Comparison of ENCODE assay signal across 1 cellular context in genomic region chr4:1637580-1638271, GRCh38.
TF ChIP-seq lines count a peak whose summit lies in the region.

No MANE protein-coding gene starts in this region.

TF ChIP-seq in HEK293, 187 proteins besides CTCF, POLR2A, EP300 and RAD21 (continued from another document):
- TF ChIP-seq, protein P1, sequence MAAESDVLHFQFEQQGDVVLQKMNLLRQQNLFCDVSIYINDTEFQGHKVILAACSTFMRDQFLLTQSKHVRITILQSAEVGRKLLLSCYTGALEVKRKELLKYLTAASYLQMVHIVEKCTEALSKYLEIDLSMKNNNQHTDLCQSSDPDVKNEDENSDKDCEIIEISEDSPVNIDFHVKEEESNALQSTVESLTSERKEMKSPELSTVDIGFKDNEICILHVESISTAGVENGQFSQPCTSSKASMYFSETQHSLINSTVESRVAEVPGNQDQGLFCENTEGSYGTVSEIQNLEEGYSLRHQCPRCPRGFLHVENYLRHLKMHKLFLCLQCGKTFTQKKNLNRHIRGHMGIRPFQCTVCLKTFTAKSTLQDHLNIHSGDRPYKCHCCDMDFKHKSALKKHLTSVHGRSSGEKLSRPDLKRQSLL (tag by site-specific recombination; IDR thresholded peaks at IDR 0.05): no peak
- TF ChIP-seq GLIS2 (tag by site-specific recombination; IDR thresholded peaks at IDR 0.05): 0 out of 2 replicates have a peak, but pooled peaks have one; percentile 9
